ENCODE assay signal across 1 cellular context in the genomic region with DNA sequence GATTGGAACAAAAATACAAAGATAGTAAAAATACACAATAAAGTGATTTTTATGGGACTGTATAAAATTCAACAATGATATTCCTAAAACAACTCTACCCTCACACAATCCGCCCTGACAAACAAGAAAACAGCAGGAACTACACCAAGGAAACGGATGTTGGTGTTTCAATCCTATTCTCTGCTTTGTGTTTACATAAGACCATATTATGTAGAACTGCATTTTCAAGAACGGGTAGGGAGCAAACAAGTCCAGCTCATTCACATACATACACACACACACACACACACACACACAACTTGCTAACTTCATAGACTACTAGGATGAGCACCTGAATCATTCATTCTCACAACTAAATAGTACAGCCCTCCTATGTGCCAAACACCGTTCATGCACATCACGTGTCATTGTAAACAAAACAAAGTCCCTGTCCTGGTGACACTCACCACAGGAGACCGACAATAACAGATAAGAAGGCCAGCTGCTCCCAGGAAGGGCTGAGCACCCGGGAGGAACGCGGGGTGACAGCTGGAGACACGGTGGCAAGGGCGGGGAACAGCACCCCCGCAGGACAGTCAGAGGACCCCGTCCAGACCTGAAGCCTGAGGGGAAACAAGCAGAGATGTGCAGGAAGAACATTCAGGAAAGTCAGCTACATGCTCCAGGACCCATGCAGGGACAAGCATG.
TF ChIP-seq lines count a peak whose summit lies in the region.

No MANE protein-coding gene starts in this region.

TF ChIP-seq in HepG2, 621 proteins besides CTCF, POLR2A, EP300 and RAD21 (continued from another document):
- TF ChIP-seq, protein P1, sequence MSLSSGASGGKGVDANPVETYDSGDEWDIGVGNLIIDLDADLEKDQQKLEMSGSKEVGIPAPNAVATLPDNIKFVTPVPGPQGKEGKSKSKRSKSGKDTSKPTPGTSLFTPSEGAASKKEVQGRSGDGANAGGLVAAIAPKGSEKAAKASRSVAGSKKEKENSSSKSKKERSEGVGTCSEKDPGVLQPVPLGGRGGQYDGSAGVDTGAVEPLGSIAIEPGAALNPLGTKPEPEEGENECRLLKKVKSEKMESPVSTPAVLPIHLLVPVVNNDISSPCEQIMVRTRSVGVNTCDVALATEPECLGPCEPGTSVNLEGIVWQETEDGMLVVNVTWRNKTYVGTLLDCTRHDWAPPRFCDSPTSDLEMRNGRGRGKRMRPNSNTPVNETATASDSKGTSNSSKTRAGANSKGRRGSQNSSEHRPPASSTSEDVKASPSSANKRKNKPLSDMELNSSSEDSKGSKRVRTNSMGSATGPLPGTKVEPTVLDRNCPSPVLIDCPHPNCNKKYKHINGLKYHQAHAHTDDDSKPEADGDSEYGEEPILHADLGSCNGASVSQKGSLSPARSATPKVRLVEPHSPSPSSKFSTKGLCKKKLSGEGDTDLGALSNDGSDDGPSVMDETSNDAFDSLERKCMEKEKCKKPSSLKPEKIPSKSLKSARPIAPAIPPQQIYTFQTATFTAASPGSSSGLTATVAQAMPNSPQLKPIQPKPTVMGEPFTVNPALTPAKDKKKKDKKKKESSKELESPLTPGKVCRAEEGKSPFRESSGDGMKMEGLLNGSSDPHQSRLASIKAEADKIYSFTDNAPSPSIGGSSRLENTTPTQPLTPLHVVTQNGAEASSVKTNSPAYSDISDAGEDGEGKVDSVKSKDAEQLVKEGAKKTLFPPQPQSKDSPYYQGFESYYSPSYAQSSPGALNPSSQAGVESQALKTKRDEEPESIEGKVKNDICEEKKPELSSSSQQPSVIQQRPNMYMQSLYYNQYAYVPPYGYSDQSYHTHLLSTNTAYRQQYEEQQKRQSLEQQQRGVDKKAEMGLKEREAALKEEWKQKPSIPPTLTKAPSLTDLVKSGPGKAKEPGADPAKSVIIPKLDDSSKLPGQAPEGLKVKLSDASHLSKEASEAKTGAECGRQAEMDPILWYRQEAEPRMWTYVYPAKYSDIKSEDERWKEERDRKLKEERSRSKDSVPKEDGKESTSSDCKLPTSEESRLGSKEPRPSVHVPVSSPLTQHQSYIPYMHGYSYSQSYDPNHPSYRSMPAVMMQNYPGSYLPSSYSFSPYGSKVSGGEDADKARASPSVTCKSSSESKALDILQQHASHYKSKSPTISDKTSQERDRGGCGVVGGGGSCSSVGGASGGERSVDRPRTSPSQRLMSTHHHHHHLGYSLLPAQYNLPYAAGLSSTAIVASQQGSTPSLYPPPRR (CRISPR knock-in tag; IDR thresholded peaks at IDR 0.05; ENCODE audit: borderline replicate concordance) = 0 out of 2 replicates have a peak, but pooled peaks have one; percentile 42
- TF ChIP-seq MIER3 (CRISPR knock-in tag; IDR thresholded peaks at IDR 0.05; ENCODE audit: borderline replicate concordance) (peak; percentile 13; the same call in 1 of the 2 replicates), CREM (IDR thresholded peaks at IDR 0.05) (peak; percentile 26; the same call in 1 of the 2 replicates), CREM (CRISPR knock-in tag; IDR thresholded peaks at IDR 0.05) (no peak), GABPB1 (CRISPR knock-in tag; IDR thresholded peaks at IDR 0.05) (peak; percentile 42; the same call in 1 of the 2 replicates), ELF1 (CRISPR knock-in tag; IDR thresholded peaks at IDR 0.05) (peak; percentile 29; the same call in 1 of the 2 replicates), ZNF354B (CRISPR knock-in tag; IDR thresholded peaks at IDR 0.05) (no peak), TSC22D2 (CRISPR knock-in tag; IDR thresholded peaks at IDR 0.05; ENCODE audit: borderline replicate concordance) (peak; percentile 78; the same call in 1 of the 2 replicates), SKI (IDR thresholded peaks at IDR 0.05; ENCODE audit: partially characterized antibody) (peak; percentile 25), FOXK1 (CRISPR knock-in tag; IDR thresholded peaks at IDR 0.05; ENCODE audit: borderline replicate concordance, low read depth) (peak; percentile 81; the same call in 1 of the 2 replicates), HOXA9 (CRISPR knock-in tag; IDR thresholded peaks at IDR 0.05; ENCODE audit: borderline replicate concordance) (no peak), ZNF543 (CRISPR knock-in tag; IDR thresholded peaks at IDR 0.05) (0 out of 2 replicates have a peak, but pooled peaks have one; percentile 42), ZNF556 (CRISPR knock-in tag; IDR thresholded peaks at IDR 0.05; ENCODE audit: borderline replicate concordance) (no peak), HNRNPH1 (optimal IDR thresholded peaks at IDR 0.05; ENCODE audit: low read depth, low read length) (no peak), FOXC1 (CRISPR knock-in tag; IDR thresholded peaks at IDR 0.05; ENCODE audit: borderline replicate concordance) (0 out of 2 replicates have a peak, but pooled peaks have one; percentile 34), ERF (CRISPR knock-in tag; IDR thresholded peaks at IDR 0.05) (peak; percentile 49; the same call in 1 of the 2 replicates), ZNF205 (CRISPR knock-in tag; IDR thresholded peaks at IDR 0.05) (no peak), TAF1 (CRISPR knock-in tag; IDR thresholded peaks at IDR 0.05) (peak; percentile 37; the same call in 1 of the 2 replicates), ZFX (CRISPR knock-in tag; IDR thresholded peaks at IDR 0.05; ENCODE audit: low read depth) (peak; percentile 65), ZNF629 (CRISPR knock-in tag; conservative IDR thresholded peaks at IDR 0.05) (no peak), ZNF605 (CRISPR knock-in tag; IDR thresholded peaks at IDR 0.05) (peak; percentile 60; the same call in 1 of the 2 replicates), ZMYM4 (CRISPR knock-in tag; IDR thresholded peaks at IDR 0.05) (peak; percentile 66), SPEN (CRISPR knock-in tag; IDR thresholded peaks at IDR 0.05; ENCODE audit: low read depth) (peak; percentile 52; the same call in 1 of the 2 replicates), ZNF451 (CRISPR knock-in tag; IDR thresholded peaks at IDR 0.05) (0 out of 2 replicates have a peak, but pooled peaks have one; percentile 59), ZNF501 (CRISPR knock-in tag; IDR thresholded peaks at IDR 0.05) (peak; percentile 54; the same call in 1 of the 2 replicates), TBP (CRISPR knock-in tag; IDR thresholded peaks at IDR 0.05) (no peak), IRF2 (CRISPR knock-in tag; IDR thresholded peaks at IDR 0.05) (0 out of 2 replicates have a peak, but pooled peaks have one; percentile 46), TCF7L2 (IDR thresholded peaks at IDR 0.05; ENCODE audit: low read depth, low read length) (no peak)
- TF ChIP-seq, protein P2, sequence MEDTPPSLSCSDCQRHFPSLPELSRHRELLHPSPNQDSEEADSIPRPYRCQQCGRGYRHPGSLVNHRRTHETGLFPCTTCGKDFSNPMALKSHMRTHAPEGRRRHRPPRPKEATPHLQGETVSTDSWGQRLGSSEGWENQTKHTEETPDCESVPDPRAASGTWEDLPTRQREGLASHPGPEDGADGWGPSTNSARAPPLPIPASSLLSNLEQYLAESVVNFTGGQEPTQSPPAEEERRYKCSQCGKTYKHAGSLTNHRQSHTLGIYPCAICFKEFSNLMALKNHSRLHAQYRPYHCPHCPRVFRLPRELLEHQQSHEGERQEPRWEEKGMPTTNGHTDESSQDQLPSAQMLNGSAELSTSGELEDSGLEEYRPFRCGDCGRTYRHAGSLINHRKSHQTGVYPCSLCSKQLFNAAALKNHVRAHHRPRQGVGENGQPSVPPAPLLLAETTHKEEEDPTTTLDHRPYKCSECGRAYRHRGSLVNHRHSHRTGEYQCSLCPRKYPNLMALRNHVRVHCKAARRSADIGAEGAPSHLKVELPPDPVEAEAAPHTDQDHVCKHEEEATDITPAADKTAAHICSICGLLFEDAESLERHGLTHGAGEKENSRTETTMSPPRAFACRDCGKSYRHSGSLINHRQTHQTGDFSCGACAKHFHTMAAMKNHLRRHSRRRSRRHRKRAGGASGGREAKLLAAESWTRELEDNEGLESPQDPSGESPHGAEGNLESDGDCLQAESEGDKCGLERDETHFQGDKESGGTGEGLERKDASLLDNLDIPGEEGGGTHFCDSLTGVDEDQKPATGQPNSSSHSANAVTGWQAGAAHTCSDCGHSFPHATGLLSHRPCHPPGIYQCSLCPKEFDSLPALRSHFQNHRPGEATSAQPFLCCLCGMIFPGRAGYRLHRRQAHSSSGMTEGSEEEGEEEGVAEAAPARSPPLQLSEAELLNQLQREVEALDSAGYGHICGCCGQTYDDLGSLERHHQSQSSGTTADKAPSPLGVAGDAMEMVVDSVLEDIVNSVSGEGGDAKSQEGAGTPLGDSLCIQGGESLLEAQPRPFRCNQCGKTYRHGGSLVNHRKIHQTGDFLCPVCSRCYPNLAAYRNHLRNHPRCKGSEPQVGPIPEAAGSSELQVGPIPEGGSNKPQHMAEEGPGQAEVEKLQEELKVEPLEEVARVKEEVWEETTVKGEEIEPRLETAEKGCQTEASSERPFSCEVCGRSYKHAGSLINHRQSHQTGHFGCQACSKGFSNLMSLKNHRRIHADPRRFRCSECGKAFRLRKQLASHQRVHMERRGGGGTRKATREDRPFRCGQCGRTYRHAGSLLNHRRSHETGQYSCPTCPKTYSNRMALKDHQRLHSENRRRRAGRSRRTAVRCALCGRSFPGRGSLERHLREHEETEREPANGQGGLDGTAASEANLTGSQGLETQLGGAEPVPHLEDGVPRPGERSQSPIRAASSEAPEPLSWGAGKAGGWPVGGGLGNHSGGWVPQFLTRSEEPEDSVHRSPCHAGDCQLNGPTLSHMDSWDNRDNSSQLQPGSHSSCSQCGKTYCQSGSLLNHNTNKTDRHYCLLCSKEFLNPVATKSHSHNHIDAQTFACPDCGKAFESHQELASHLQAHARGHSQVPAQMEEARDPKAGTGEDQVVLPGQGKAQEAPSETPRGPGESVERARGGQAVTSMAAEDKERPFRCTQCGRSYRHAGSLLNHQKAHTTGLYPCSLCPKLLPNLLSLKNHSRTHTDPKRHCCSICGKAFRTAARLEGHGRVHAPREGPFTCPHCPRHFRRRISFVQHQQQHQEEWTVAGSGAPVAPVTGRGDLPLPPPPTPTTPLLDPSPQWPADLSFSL (CRISPR knock-in tag; IDR thresholded peaks at IDR 0.05) = peak; percentile 86
- TF ChIP-seq, protein P3, sequence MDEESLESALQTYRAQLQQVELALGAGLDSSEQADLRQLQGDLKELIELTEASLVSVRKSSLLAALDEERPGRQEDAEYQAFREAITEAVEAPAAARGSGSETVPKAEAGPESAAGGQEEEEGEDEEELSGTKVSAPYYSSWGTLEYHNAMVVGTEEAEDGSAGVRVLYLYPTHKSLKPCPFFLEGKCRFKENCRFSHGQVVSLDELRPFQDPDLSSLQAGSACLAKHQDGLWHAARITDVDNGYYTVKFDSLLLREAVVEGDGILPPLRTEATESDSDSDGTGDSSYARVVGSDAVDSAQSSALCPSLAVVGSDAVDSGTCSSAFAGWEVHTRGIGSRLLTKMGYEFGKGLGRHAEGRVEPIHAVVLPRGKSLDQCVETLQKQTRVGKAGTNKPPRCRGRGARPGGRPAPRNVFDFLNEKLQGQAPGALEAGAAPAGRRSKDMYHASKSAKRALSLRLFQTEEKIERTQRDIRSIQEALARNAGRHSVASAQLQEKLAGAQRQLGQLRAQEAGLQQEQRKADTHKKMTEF (CRISPR knock-in tag; IDR thresholded peaks at IDR 0.05) = 0 out of 2 replicates have a peak, but pooled peaks have one; percentile 32
- TF ChIP-seq, protein P4, sequence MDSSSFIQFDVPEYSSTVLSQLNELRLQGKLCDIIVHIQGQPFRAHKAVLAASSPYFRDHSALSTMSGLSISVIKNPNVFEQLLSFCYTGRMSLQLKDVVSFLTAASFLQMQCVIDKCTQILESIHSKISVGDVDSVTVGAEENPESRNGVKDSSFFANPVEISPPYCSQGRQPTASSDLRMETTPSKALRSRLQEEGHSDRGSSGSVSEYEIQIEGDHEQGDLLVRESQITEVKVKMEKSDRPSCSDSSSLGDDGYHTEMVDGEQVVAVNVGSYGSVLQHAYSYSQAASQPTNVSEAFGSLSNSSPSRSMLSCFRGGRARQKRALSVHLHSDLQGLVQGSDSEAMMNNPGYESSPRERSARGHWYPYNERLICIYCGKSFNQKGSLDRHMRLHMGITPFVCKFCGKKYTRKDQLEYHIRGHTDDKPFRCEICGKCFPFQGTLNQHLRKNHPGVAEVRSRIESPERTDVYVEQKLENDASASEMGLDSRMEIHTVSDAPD (CRISPR knock-in tag; IDR thresholded peaks at IDR 0.05) = no peak
- TF ChIP-seq, protein P5, sequence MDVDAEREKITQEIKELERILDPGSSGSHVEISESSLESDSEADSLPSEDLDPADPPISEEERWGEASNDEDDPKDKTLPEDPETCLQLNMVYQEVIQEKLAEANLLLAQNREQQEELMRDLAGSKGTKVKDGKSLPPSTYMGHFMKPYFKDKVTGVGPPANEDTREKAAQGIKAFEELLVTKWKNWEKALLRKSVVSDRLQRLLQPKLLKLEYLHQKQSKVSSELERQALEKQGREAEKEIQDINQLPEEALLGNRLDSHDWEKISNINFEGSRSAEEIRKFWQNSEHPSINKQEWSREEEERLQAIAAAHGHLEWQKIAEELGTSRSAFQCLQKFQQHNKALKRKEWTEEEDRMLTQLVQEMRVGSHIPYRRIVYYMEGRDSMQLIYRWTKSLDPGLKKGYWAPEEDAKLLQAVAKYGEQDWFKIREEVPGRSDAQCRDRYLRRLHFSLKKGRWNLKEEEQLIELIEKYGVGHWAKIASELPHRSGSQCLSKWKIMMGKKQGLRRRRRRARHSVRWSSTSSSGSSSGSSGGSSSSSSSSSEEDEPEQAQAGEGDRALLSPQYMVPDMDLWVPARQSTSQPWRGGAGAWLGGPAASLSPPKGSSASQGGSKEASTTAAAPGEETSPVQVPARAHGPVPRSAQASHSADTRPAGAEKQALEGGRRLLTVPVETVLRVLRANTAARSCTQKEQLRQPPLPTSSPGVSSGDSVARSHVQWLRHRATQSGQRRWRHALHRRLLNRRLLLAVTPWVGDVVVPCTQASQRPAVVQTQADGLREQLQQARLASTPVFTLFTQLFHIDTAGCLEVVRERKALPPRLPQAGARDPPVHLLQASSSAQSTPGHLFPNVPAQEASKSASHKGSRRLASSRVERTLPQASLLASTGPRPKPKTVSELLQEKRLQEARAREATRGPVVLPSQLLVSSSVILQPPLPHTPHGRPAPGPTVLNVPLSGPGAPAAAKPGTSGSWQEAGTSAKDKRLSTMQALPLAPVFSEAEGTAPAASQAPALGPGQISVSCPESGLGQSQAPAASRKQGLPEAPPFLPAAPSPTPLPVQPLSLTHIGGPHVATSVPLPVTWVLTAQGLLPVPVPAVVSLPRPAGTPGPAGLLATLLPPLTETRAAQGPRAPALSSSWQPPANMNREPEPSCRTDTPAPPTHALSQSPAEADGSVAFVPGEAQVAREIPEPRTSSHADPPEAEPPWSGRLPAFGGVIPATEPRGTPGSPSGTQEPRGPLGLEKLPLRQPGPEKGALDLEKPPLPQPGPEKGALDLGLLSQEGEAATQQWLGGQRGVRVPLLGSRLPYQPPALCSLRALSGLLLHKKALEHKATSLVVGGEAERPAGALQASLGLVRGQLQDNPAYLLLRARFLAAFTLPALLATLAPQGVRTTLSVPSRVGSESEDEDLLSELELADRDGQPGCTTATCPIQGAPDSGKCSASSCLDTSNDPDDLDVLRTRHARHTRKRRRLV (CRISPR knock-in tag; IDR thresholded peaks at IDR 0.05) = 0 out of 2 replicates have a peak, but pooled peaks have one; percentile 53
- TF ChIP-seq, protein P6, sequence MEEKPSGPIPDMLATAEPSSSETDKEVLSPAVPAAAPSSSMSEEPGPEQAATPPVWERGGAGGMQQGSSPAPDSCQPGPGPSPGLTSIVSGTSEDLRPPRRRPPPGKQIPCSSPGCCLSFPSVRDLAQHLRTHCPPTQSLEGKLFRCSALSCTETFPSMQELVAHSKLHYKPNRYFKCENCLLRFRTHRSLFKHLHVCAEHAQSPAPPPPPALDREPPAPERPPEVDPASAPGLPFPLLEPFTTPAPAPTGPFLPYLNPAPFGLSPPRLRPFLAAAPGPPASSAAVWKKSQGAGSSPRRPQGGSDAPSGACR (CRISPR knock-in tag; IDR thresholded peaks at IDR 0.05) = 0 out of 2 replicates have a peak, but pooled peaks have one; percentile 55
